ENCODE assay signal across 18 cellular contexts in the genomic region with DNA sequence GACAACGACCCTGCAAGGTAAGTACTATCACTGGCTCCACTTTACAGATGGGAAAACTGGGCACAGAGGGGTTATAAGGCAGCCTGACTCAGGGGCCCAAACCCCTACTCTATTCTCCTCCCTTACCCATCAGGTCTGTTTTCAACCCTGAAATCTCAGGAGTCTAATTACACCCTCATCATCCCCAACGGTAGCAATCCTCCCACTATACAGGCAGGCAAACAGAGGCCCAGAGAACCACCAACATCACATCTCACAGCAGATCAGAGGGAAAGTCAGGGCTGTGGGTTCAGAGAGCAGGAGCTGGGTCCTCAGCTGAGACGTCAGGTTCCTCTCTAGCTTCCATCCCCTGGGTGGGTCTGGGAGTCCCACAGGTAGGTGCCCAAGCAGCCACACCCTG. TPM values are rescaled to one million over a fixed set of nuclear protein-coding genes. Genes with fewer than 3 reads are reported as not detected.
DNase-seq lines count a peak whose midpoint lies in the region; ATAC-seq, FAIRE-seq and TF ChIP-seq lines count a peak whose summit lies in the region.
"Had no signal": no experiment of that assay in that cellular context is flagged by ENCODE, and none has a peak within 500 bp of the region (broad histone marks: within the 10 kb centered on the region; RNA-seq: fewer than 3 reads in every experiment).

No MANE protein-coding gene starts in this region.

- peaks cover 21% of the 10 kb centered on the region for H3K36me3 Mint-ChIP-seq in type B pancreatic cell
- no peaks in the 10 kb centered on the region for H3K36me3 Mint-ChIP-seq in activated T-helper 2 cell treated with anti-CD3 and anti-CD28 coated beads, Interferon-gamma antibody, Interleukin-2, Interleukin-4, amounts not matched to agents 10 μg/mL and 5 μg/mL and 100 μg/mL, durations not matched to agents 14 hours and 24 hours and 36 hours (ENCODE audit: low read depth)
- H3K36me3 Mint-ChIP-seq: CD4-positive, alpha-beta memory T cell had no signal

- H3K27me3 ChIP-seq in HepG2 (ENCODE audit: control insufficient read depth in 1 of 2, insufficient read depth in 2 of 2, low read length in 2 of 2) = no peaks in the 10 kb centered on the region
- no peaks in the 10 kb centered on the region for H3K27me3 ChIP-seq in right lobe of liver
- no peaks in the 10 kb centered on the region for H3K27me3 ChIP-seq in RWPE2 (ENCODE audit: insufficient read depth, poor library complexity, severe bottlenecking)
- H3K27me3 ChIP-seq: BLaER1, SJCRH30 had no signal

- H3K27ac ChIP-seq in HepG2 (ENCODE audit: extremely low read length, insufficient read depth, low read length) = no peak overlapping the region
- no peak overlapping the region for H3K27ac ChIP-seq in right lobe of liver
- peak overlapping the region; percentile 94 for H3K27ac ChIP-seq in RWPE2 (ENCODE audit: poor library complexity, severe bottlenecking)
- H3K27ac ChIP-seq in epithelial cell of prostate = peak overlapping the region; percentile 100
- H3K27ac ChIP-seq: BLaER1, PC-9, SJCRH30 had no signal

- H3K79me2 ChIP-seq in HepG2 (ENCODE audit: insufficient read depth, low read length) = no peaks in the 10 kb centered on the region

- ATAC-seq in HepG2 (no peak), right lobe of liver (no peak), RWPE2 (ENCODE audit: low read depth) (no peak), GM18505 (IDR thresholded peaks at IDR 0.05; ENCODE audit: unreplicated experiment) (no peak)

- TF ChIP-seq POLR2A in HepG2 (IDR thresholded peaks at IDR 0.05; ENCODE audit: insufficient read depth in 1 of 2, low read depth in 2 of 2, low read length in 2 of 2) = no peak
- no peak for TF ChIP-seq POLR2A in right lobe of liver (IDR thresholded peaks at IDR 0.05)
- no peak for TF ChIP-seq POLR2A in GM18505 (IDR thresholded peaks at IDR 0.05; ENCODE audit: borderline replicate concordance, extremely low read depth, insufficient read depth, insufficient read length)

- H3K4me2 ChIP-seq in HepG2 (ENCODE audit: low read depth, low read length) = no peak overlapping the region
- H3K4me2 ChIP-seq: BLaER1, PC-9 had no signal

- H3K9me3 Mint-ChIP-seq in type B pancreatic cell = no peaks in the 10 kb centered on the region
- H3K9me3 Mint-ChIP-seq in activated T-helper 2 cell treated with anti-CD3 and anti-CD28 coated beads, Interferon-gamma antibody, Interleukin-2, Interleukin-4, amounts not matched to agents 10 μg/mL and 5 μg/mL and 100 μg/mL, durations not matched to agents 14 hours and 24 hours and 36 hours = no peaks in the 10 kb centered on the region
- H3K9me3 Mint-ChIP-seq: CD4-positive, alpha-beta memory T cell; H9 had no signal

- CTCF ChIA-PET in HepG2 (lab: Yijun Ruan, JAX; ENCODE audit: low intra/inter-chr PET ratio, low total read pairs) = no interaction called here

- intact Hi-C loops in HepG2 (cut with micrococcal nuclease; ENCODE audit: unreplicated experiment) (no loop called here), right lobe of liver (cut with DNase I) (no loop called here)
- intact Hi-C loops in activated T-helper 2 cell treated with anti-CD3 and anti-CD28 coated beads, Interferon-gamma antibody, Interleukin-2, Interleukin-4, amounts not matched to agents 10 μg/mL and 5 μg/mL and 100 μg/mL, durations not matched to agents 14 hours and 24 hours and 36 hours (cut with micrococcal nuclease) = no loop called here

- no peak for TF ChIP-seq CTCF in HepG2 (CRISPR knock-in tag; IDR thresholded peaks at IDR 0.05)
- TF ChIP-seq CTCF in right lobe of liver (IDR thresholded peaks at IDR 0.05) = no peak
- no peak for TF ChIP-seq CTCF in RWPE2 (IDR thresholded peaks at IDR 0.05; ENCODE audit: poor library complexity, severe bottlenecking)
- TF ChIP-seq CTCF in type B pancreatic cell (conservative IDR thresholded peaks at IDR 0.05) = no peak

- H3K4me1 ChIP-seq in HepG2 (ENCODE audit: insufficient read depth, low read length) = peaks cover 35% of the 10 kb centered on the region
- peaks cover 0 to 35% (median 10%) of the 10 kb centered on the region in 4 donors for H3K4me1 ChIP-seq in right lobe of liver
- H3K4me1 ChIP-seq in RWPE2 (ENCODE audit: insufficient read depth, poor library complexity, severe bottlenecking) = peaks cover 32% of the 10 kb centered on the region

- H3K9me3 ChIP-seq in HepG2 (ENCODE audit: low read length) = no peaks in the 10 kb centered on the region
- no peaks in the 10 kb centered on the region for H3K9me3 ChIP-seq in right lobe of liver
- no peaks in the 10 kb centered on the region for H3K9me3 ChIP-seq in RWPE2 (ENCODE audit: severe bottlenecking)
- H3K9me3 ChIP-seq: BLaER1, SJCRH30 had no signal

- POLR2A ChIA-PET in HepG2 (lab: Yijun Ruan, JAX) = interaction anchor here (0.5 to 1.2 kb wide), 2 partner anchors 9 to 16 kb away, joined by 3 to 6 read pairs; a partner anchor contains a TSS

- no peak overlapping the region for H3K4me3 ChIP-seq in HepG2 (replicated peaks in 1 of 3; ENCODE audit: insufficient read depth in 1 of 3, low read depth in 2 of 3, low read length in 3 of 3)
- no peak overlapping the region for H3K4me3 ChIP-seq in right lobe of liver
- no peak overlapping the region for H3K4me3 ChIP-seq in RWPE2 (ENCODE audit: severe bottlenecking)
- H3K4me3 ChIP-seq: BLaER1, PC-9, SJCRH30 had no signal

- H3K27me3 Mint-ChIP-seq in type B pancreatic cell = no peaks in the 10 kb centered on the region
- H3K27me3 Mint-ChIP-seq in activated T-helper 2 cell treated with anti-CD3 and anti-CD28 coated beads, Interferon-gamma antibody, Interleukin-2, Interleukin-4, amounts not matched to agents 10 μg/mL and 5 μg/mL and 100 μg/mL, durations not matched to agents 14 hours and 24 hours and 36 hours (ENCODE audit: low read depth) = no peaks in the 10 kb centered on the region

- no peak overlapping the region for H3K9ac ChIP-seq in HepG2 (ENCODE audit: insufficient read depth, low read depth, low read length)
- H3K9ac ChIP-seq: BLaER1 had no signal

- H3K4me3 Mint-ChIP-seq in type B pancreatic cell = no peak overlapping the region
- H3K4me3 Mint-ChIP-seq in activated T-helper 2 cell treated with anti-CD3 and anti-CD28 coated beads, Interferon-gamma antibody, Interleukin-2, Interleukin-4, amounts not matched to agents 10 μg/mL and 5 μg/mL and 100 μg/mL, durations not matched to agents 14 hours and 24 hours and 36 hours (ENCODE audit: low read depth) = no peak overlapping the region
- H3K4me3 Mint-ChIP-seq: CD4-positive, alpha-beta memory T cell; H9 had no signal

- no peak for DNase-seq in HepG2 (ENCODE audit: low spot score)
- no peak for DNase-seq in right lobe of liver
- no peak for DNase-seq in RWPE2 (ENCODE audit: low spot score)
- DNase-seq in epithelial cell of prostate (ENCODE audit: low read depth, low spot score) = no peak
- DNase-seq in type B pancreatic cell (ENCODE audit: extremely low spot score, unreplicated experiment) = no peak
- DNase-seq in cerebellar cortex (ENCODE audit: low spot score) = no peak
- DNase-seq in activated T-helper 2 cell treated with anti-CD3 and anti-CD28 coated beads, Interferon-gamma antibody, Interleukin-2, Interleukin-4, amounts not matched to agents 10 μg/mL and 5 μg/mL and 100 μg/mL, durations not matched to agents 14 hours and 24 hours and 36 hours (ENCODE audit: low spot score) = no peak
- DNase-seq: CD4-positive, alpha-beta memory T cell; H9; KG1; NCI-H1417 treated with DMSO at 0.1 percent for 48 hours; NCI-H187 treated with DMSO at 0.1 percent for 48 hours; NCI-H226; PC-9; SJCRH30 had no signal

- H4K20me1 ChIP-seq in HepG2 (ENCODE audit: insufficient read depth, low read length) = no peaks in the 10 kb centered on the region

- no peak for TF ChIP-seq RAD21 in HepG2 (CRISPR knock-in tag; IDR thresholded peaks at IDR 0.05)

- no peak for FAIRE-seq in HepG2 (lab: Jason Lieb, UNC)
- FAIRE-seq: A204.1 had no signal

- no peak overlapping the region for H2AFZ ChIP-seq in HepG2 (ENCODE audit: low read length)
- H2AFZ ChIP-seq: PC-9 had no signal

- no peak for TF ChIP-seq EP300 in HepG2 (IDR thresholded peaks at IDR 0.05; ENCODE audit: low read depth in 2 of 2, low read length in 2 of 2)
- no peak for TF ChIP-seq EP300 in HepG2 (CRISPR knock-in tag; IDR thresholded peaks at IDR 0.05; ENCODE audit: borderline replicate concordance)

- no TSS peak for BruUV-seq in HepG2 (replicated peaks; lab: Mats Ljungman, UMichigan)

- in situ Hi-C loops in HepG2 (cut with HindIII; ENCODE audit: extremely low pct_ligation_motif_present, low pct_unique_long_range_greater_than_20kb) = no loop called here

- H3K27ac Mint-ChIP-seq in type B pancreatic cell = peak overlapping the region; percentile 11
- H3K27ac Mint-ChIP-seq in activated T-helper 2 cell treated with anti-CD3 and anti-CD28 coated beads, Interferon-gamma antibody, Interleukin-2, Interleukin-4, amounts not matched to agents 10 μg/mL and 5 μg/mL and 100 μg/mL, durations not matched to agents 14 hours and 24 hours and 36 hours = no peak overlapping the region
- H3K27ac Mint-ChIP-seq: H9 had no signal

- H3K36me3 ChIP-seq in HepG2 (replicated peaks in 1 of 2; ENCODE audit: control insufficient read depth in 1 of 2, insufficient read depth in 2 of 2, low read length in 2 of 2) = peaks cover 18 to 52% of the 10 kb centered on the region in 2 experiments
- peaks cover 0 to 64% (median 30%) of the 10 kb centered on the region in 4 donors for H3K36me3 ChIP-seq in right lobe of liver
- peaks cover 90% of the 10 kb centered on the region for H3K36me3 ChIP-seq in RWPE2 (ENCODE audit: low read depth)
- H3K36me3 ChIP-seq: SJCRH30 had no signal

- 77% methylated on average over 3 of the region's 3 CpGs for WGBS in HepG2 (ENCODE audit: low lambda C conversion rate)
- WGBS in right lobe of liver (ENCODE audit: insufficient coverage, low coverage, low lambda C conversion rate, missing lambda C conversion rate) = 88% methylated on average over 2 of the region's 3 CpGs

- H3K4me1 Mint-ChIP-seq in type B pancreatic cell (ENCODE audit: unreplicated experiment) = peaks cover 12% of the 10 kb centered on the region
- H3K4me1 Mint-ChIP-seq in activated T-helper 2 cell treated with anti-CD3 and anti-CD28 coated beads, Interferon-gamma antibody, Interleukin-2, Interleukin-4, amounts not matched to agents 10 μg/mL and 5 μg/mL and 100 μg/mL, durations not matched to agents 14 hours and 24 hours and 36 hours (ENCODE audit: low read depth) = no peaks in the 10 kb centered on the region

RNA-seq across cellular contexts. Expression of a gene that starts 16.5 kb away (rescaled TPM):
- total RNA-seq in HepG2 (2016; rRNA removed; fragmentation: Illumina TruSeq; extraction: Trizol) (20.6 and 20.9 TPM in 2 replicates), right lobe of liver (10 to 100 TPM; 54.3 to 74.8 (median 65.7) TPM), type B pancreatic cell (ENCODE audit: low replicate concordance) (169 and 505 TPM in 2 replicates)
- total RNA-seq in HepG2 (2016; cell fraction: cytosol; rRNA removed; fragmentation: Illumina TruSeq; extraction: Trizol; ENCODE audit: low read depth) = 6.9 and 7.8 TPM in 2 replicates
- 16.7 and 22.4 TPM in 2 replicates for total RNA-seq in HepG2 (2016; cell fraction: insoluble cytoplasmic fraction; rRNA removed; fragmentation: Illumina TruSeq; extraction: Trizol)
- 11.7 and 12.0 TPM in 2 replicates for total RNA-seq in HepG2 (2016; cell fraction: membrane; rRNA removed; fragmentation: Illumina TruSeq; extraction: Trizol)
- total RNA-seq in HepG2 (2016; cell fraction: nucleus; rRNA removed; fragmentation: Illumina TruSeq; extraction: Trizol) = 15.0 and 20.7 TPM in 2 replicates
- polyA plus RNA-seq in HepG2 (2011; rRNA removed) = 12.1 and 21.4 TPM in 2 replicates
- 8.9 and 10.9 TPM in 2 replicates for polyA plus RNA-seq in HepG2 (2011; cell fraction: cytosol; rRNA removed)
- 23.8 and 30.1 TPM in 2 replicates for polyA plus RNA-seq in HepG2 (2011; cell fraction: nucleus; rRNA removed)
- 36.1 and 37.0 TPM in 2 replicates for polyA plus RNA-seq in HepG2 (2012)
- polyA plus RNA-seq in HepG2 (2016; cell fraction: cytosol; fragmentation: Illumina TruSeq; extraction: Trizol; ENCODE audit: low read depth) = 3.5 and 4.6 TPM in 2 replicates
- polyA plus RNA-seq in HepG2 (2016; cell fraction: insoluble cytoplasmic fraction; fragmentation: Illumina TruSeq; extraction: Trizol; ENCODE audit: low read depth) = 22.1 and 35.3 TPM in 2 replicates
- polyA plus RNA-seq in HepG2 (2016; cell fraction: membrane; fragmentation: Illumina TruSeq; extraction: Trizol; ENCODE audit: low read depth) = 9.5 and 10.0 TPM in 2 replicates
- 24.1 and 25.5 TPM in 2 replicates for polyA plus RNA-seq in HepG2 (2016; cell fraction: nucleus; fragmentation: Illumina TruSeq; extraction: Trizol; ENCODE audit: insufficient read depth, low read depth)
- polyA minus RNA-seq in HepG2 (2011; rRNA and poly(A)+ RNA removed; ENCODE audit: low replicate concordance) = 43.6 and 59.1 TPM in 2 replicates
- polyA minus RNA-seq in HepG2 (2011; cell fraction: cytosol; rRNA and poly(A)+ RNA removed) = 25.9 and 32.6 TPM in 2 replicates
- polyA minus RNA-seq in HepG2 (2011; cell fraction: nucleus; rRNA and poly(A)+ RNA removed) = 13.5 and 13.8 TPM in 2 replicates
- total RNA-seq in activated T-helper 2 cell treated with anti-CD3 and anti-CD28 coated beads, Interferon-gamma antibody, Interleukin-2, Interleukin-4, amounts not matched to agents 10 μg/mL and 5 μg/mL and 100 μg/mL, durations not matched to agents 14 hours and 24 hours and 36 hours = 0.78 and 1.3 TPM in 2 replicates

RNA-seq across cellular contexts. Expression of a gene that starts 35.5 kb away (rescaled TPM):
- total RNA-seq in HepG2 (2016; rRNA removed; fragmentation: Illumina TruSeq; extraction: Trizol) (0.07 and 0.08 TPM in 2 replicates), right lobe of liver (under 1 TPM in 3 of 6 experiments, not detected in 3; 0.07 to 0.10 (median 0.07) TPM), type B pancreatic cell (ENCODE audit: low replicate concordance) (4.3 and 11.6 TPM in 2 replicates)
- not detected in 2 replicates for total RNA-seq in HepG2 (2016; cell fraction: cytosol; rRNA removed; fragmentation: Illumina TruSeq; extraction: Trizol; ENCODE audit: low read depth)
- total RNA-seq in HepG2 (2016; cell fraction: insoluble cytoplasmic fraction; rRNA removed; fragmentation: Illumina TruSeq; extraction: Trizol) = 0.07 and 0.11 TPM in 2 replicates
- total RNA-seq in HepG2 (2016; cell fraction: membrane; rRNA removed; fragmentation: Illumina TruSeq; extraction: Trizol) = 0.03 TPM in 1 of 2 replicates, not detected in the other
- 0.12 TPM in 1 of 2 replicates, not detected in the other for total RNA-seq in HepG2 (2016; cell fraction: nucleus; rRNA removed; fragmentation: Illumina TruSeq; extraction: Trizol)
- polyA plus RNA-seq in HepG2 (2011; rRNA removed) = 0.07 and 0.30 TPM in 2 replicates
- 0.07 and 0.08 TPM in 2 replicates for polyA plus RNA-seq in HepG2 (2011; cell fraction: cytosol; rRNA removed)
- 1.1 TPM in 2 replicates for polyA plus RNA-seq in HepG2 (2011; cell fraction: nucleus; rRNA removed)
- polyA plus RNA-seq in HepG2 (2012) = 0.13 and 0.19 TPM in 2 replicates
- not detected in 2 replicates for polyA plus RNA-seq in HepG2 (2016; cell fraction: cytosol; fragmentation: Illumina TruSeq; extraction: Trizol; ENCODE audit: low read depth)
- polyA plus RNA-seq in HepG2 (2016; cell fraction: insoluble cytoplasmic fraction; fragmentation: Illumina TruSeq; extraction: Trizol; ENCODE audit: low read depth) = 0.11 TPM in 1 of 2 replicates, not detected in the other
- polyA plus RNA-seq in HepG2 (2016; cell fraction: membrane; fragmentation: Illumina TruSeq; extraction: Trizol; ENCODE audit: low read depth) = not detected in 2 replicates
- polyA plus RNA-seq in HepG2 (2016; cell fraction: nucleus; fragmentation: Illumina TruSeq; extraction: Trizol; ENCODE audit: insufficient read depth, low read depth) = 0.11 and 0.15 TPM in 2 replicates
- polyA minus RNA-seq in HepG2 (2011; rRNA and poly(A)+ RNA removed; ENCODE audit: low replicate concordance) = 0.07 TPM in 1 of 2 replicates, not detected in the other
- polyA minus RNA-seq in HepG2 (2011; cell fraction: cytosol; rRNA and poly(A)+ RNA removed) = not detected in 2 replicates
- 0.12 and 0.26 TPM in 2 replicates for polyA minus RNA-seq in HepG2 (2011; cell fraction: nucleus; rRNA and poly(A)+ RNA removed)
- total RNA-seq in activated T-helper 2 cell treated with anti-CD3 and anti-CD28 coated beads, Interferon-gamma antibody, Interleukin-2, Interleukin-4, amounts not matched to agents 10 μg/mL and 5 μg/mL and 100 μg/mL, durations not matched to agents 14 hours and 24 hours and 36 hours = 0.11 and 0.23 TPM in 2 replicates
- polyA plus RNA-seq: CD4-positive, alpha-beta memory T cell had no signal

RNA-seq across cellular contexts. Expression of a gene that starts 41.8 kb away (rescaled TPM):
- total RNA-seq in HepG2 (2016; rRNA removed; fragmentation: Illumina TruSeq; extraction: Trizol) (13.5 and 37.1 TPM in 2 replicates), right lobe of liver (1 to 10 TPM; 1.8 to 3.8 (median 2.8) TPM), type B pancreatic cell (ENCODE audit: low replicate concordance) (24.7 and 50.5 TPM in 2 replicates)
- 12.6 and 14.5 TPM in 2 replicates for total RNA-seq in HepG2 (2016; cell fraction: cytosol; rRNA removed; fragmentation: Illumina TruSeq; extraction: Trizol; ENCODE audit: low read depth)
- total RNA-seq in HepG2 (2016; cell fraction: insoluble cytoplasmic fraction; rRNA removed; fragmentation: Illumina TruSeq; extraction: Trizol) = 12.2 and 37.7 TPM in 2 replicates
- total RNA-seq in HepG2 (2016; cell fraction: membrane; rRNA removed; fragmentation: Illumina TruSeq; extraction: Trizol) = 17.3 and 17.5 TPM in 2 replicates
- 28.1 and 32.5 TPM in 2 replicates for total RNA-seq in HepG2 (2016; cell fraction: nucleus; rRNA removed; fragmentation: Illumina TruSeq; extraction: Trizol)
- polyA plus RNA-seq in HepG2 (2011; rRNA removed) = 50.6 and 54.9 TPM in 2 replicates
- 37.2 and 55.7 TPM in 2 replicates for polyA plus RNA-seq in HepG2 (2011; cell fraction: cytosol; rRNA removed)
- polyA plus RNA-seq in HepG2 (2011; cell fraction: nucleus; rRNA removed) = 33.0 and 36.4 TPM in 2 replicates
- 22.4 and 34.3 TPM in 2 replicates for polyA plus RNA-seq in HepG2 (2012)
- 4.6 and 5.5 TPM in 2 replicates for polyA plus RNA-seq in HepG2 (2016; cell fraction: cytosol; fragmentation: Illumina TruSeq; extraction: Trizol; ENCODE audit: low read depth)
- polyA plus RNA-seq in HepG2 (2016; cell fraction: insoluble cytoplasmic fraction; fragmentation: Illumina TruSeq; extraction: Trizol; ENCODE audit: low read depth) = 14.8 and 17.0 TPM in 2 replicates
- polyA plus RNA-seq in HepG2 (2016; cell fraction: membrane; fragmentation: Illumina TruSeq; extraction: Trizol; ENCODE audit: low read depth) = 9.6 and 11.3 TPM in 2 replicates
- 63.5 and 69.5 TPM in 2 replicates for polyA plus RNA-seq in HepG2 (2016; cell fraction: nucleus; fragmentation: Illumina TruSeq; extraction: Trizol; ENCODE audit: insufficient read depth, low read depth)
- polyA minus RNA-seq in HepG2 (2011; rRNA and poly(A)+ RNA removed; ENCODE audit: low replicate concordance) = 44.3 and 65.0 TPM in 2 replicates
- polyA minus RNA-seq in HepG2 (2011; cell fraction: cytosol; rRNA and poly(A)+ RNA removed) = 22.5 and 26.8 TPM in 2 replicates
- 21.6 and 23.9 TPM in 2 replicates for polyA minus RNA-seq in HepG2 (2011; cell fraction: nucleus; rRNA and poly(A)+ RNA removed)
- 7.8 and 8.6 TPM in 2 replicates for total RNA-seq in activated T-helper 2 cell treated with anti-CD3 and anti-CD28 coated beads, Interferon-gamma antibody, Interleukin-2, Interleukin-4, amounts not matched to agents 10 μg/mL and 5 μg/mL and 100 μg/mL, durations not matched to agents 14 hours and 24 hours and 36 hours

RNA-seq across cellular contexts. Expression of a gene that starts 42.8 kb away (rescaled TPM):
- total RNA-seq in HepG2 (2016; rRNA removed; fragmentation: Illumina TruSeq; extraction: Trizol) (46.5 and 149 TPM in 2 replicates), right lobe of liver (1 to 10 TPM; 2.4 to 5.1 (median 4.0) TPM), type B pancreatic cell (ENCODE audit: low replicate concordance) (54.3 and 249 TPM in 2 replicates)
- total RNA-seq in HepG2 (2016; cell fraction: cytosol; rRNA removed; fragmentation: Illumina TruSeq; extraction: Trizol; ENCODE audit: low read depth) = 31.7 and 32.8 TPM in 2 replicates
- 37.6 and 157 TPM in 2 replicates for total RNA-seq in HepG2 (2016; cell fraction: insoluble cytoplasmic fraction; rRNA removed; fragmentation: Illumina TruSeq; extraction: Trizol)
- total RNA-seq in HepG2 (2016; cell fraction: membrane; rRNA removed; fragmentation: Illumina TruSeq; extraction: Trizol) = 42.3 and 48.1 TPM in 2 replicates
- total RNA-seq in HepG2 (2016; cell fraction: nucleus; rRNA removed; fragmentation: Illumina TruSeq; extraction: Trizol) = 148 and 181 TPM in 2 replicates
- polyA plus RNA-seq in HepG2 (2011; rRNA removed) = 543 and 573 TPM in 2 replicates
- polyA plus RNA-seq in HepG2 (2011; cell fraction: cytosol; rRNA removed) = 288 and 579 TPM in 2 replicates
- 3,059 and 4,867 TPM in 2 replicates for polyA plus RNA-seq in HepG2 (2011; cell fraction: nucleus; rRNA removed)
- 224 and 292 TPM in 2 replicates for polyA plus RNA-seq in HepG2 (2012)
- polyA plus RNA-seq in HepG2 (2016; cell fraction: cytosol; fragmentation: Illumina TruSeq; extraction: Trizol; ENCODE audit: low read depth) = 18.4 and 19.7 TPM in 2 replicates
- polyA plus RNA-seq in HepG2 (2016; cell fraction: insoluble cytoplasmic fraction; fragmentation: Illumina TruSeq; extraction: Trizol; ENCODE audit: low read depth) = 46.0 and 56.5 TPM in 2 replicates
- polyA plus RNA-seq in HepG2 (2016; cell fraction: membrane; fragmentation: Illumina TruSeq; extraction: Trizol; ENCODE audit: low read depth) = 32.1 and 36.5 TPM in 2 replicates
- 597 and 623 TPM in 2 replicates for polyA plus RNA-seq in HepG2 (2016; cell fraction: nucleus; fragmentation: Illumina TruSeq; extraction: Trizol; ENCODE audit: insufficient read depth, low read depth)
- polyA minus RNA-seq in HepG2 (2011; rRNA and poly(A)+ RNA removed; ENCODE audit: low replicate concordance) = 133 and 613 TPM in 2 replicates
- 159 and 170 TPM in 2 replicates for polyA minus RNA-seq in HepG2 (2011; cell fraction: cytosol; rRNA and poly(A)+ RNA removed)
- polyA minus RNA-seq in HepG2 (2011; cell fraction: nucleus; rRNA and poly(A)+ RNA removed) = 231 and 275 TPM in 2 replicates
- 1.3 and 1.4 TPM in 2 replicates for total RNA-seq in activated T-helper 2 cell treated with anti-CD3 and anti-CD28 coated beads, Interferon-gamma antibody, Interleukin-2, Interleukin-4, amounts not matched to agents 10 μg/mL and 5 μg/mL and 100 μg/mL, durations not matched to agents 14 hours and 24 hours and 36 hours
- total RNA-seq: CD4-positive, alpha-beta memory T cell had no signal
- polyA plus RNA-seq: CD4-positive, alpha-beta memory T cell had no signal

RNA-seq across cellular contexts. Expression of a gene that starts 57.9 kb away (rescaled TPM):
- 0.42 TPM in 1 of 2 replicates, not detected in the other for total RNA-seq in HepG2 (2016; rRNA removed; fragmentation: Illumina TruSeq; extraction: Trizol)
- total RNA-seq in HepG2 (2016; cell fraction: cytosol; rRNA removed; fragmentation: Illumina TruSeq; extraction: Trizol; ENCODE audit: low read depth) = not detected in 2 replicates
- 0.52 TPM in 1 of 2 replicates, not detected in the other for total RNA-seq in HepG2 (2016; cell fraction: insoluble cytoplasmic fraction; rRNA removed; fragmentation: Illumina TruSeq; extraction: Trizol)
- not detected in 2 replicates for total RNA-seq in HepG2 (2016; cell fraction: membrane; rRNA removed; fragmentation: Illumina TruSeq; extraction: Trizol)
- total RNA-seq in HepG2 (2016; cell fraction: nucleus; rRNA removed; fragmentation: Illumina TruSeq; extraction: Trizol) = 1.4 TPM in 1 of 2 replicates, not detected in the other
- polyA plus RNA-seq in HepG2 (2011; rRNA removed) = 0.32 and 0.65 TPM in 2 replicates
- 0.32 and 0.93 TPM in 2 replicates for polyA plus RNA-seq in HepG2 (2011; cell fraction: cytosol; rRNA removed)
- polyA plus RNA-seq in HepG2 (2011; cell fraction: nucleus; rRNA removed) = not detected in 2 replicates
- 0.56 and 4.9 TPM in 2 replicates for polyA plus RNA-seq in HepG2 (2012)
- not detected in 2 replicates for polyA plus RNA-seq in HepG2 (2016; cell fraction: cytosol; fragmentation: Illumina TruSeq; extraction: Trizol; ENCODE audit: low read depth)
- polyA plus RNA-seq in HepG2 (2016; cell fraction: insoluble cytoplasmic fraction; fragmentation: Illumina TruSeq; extraction: Trizol; ENCODE audit: low read depth) = 1.1 TPM in 1 of 2 replicates, not detected in the other
- polyA plus RNA-seq in HepG2 (2016; cell fraction: membrane; fragmentation: Illumina TruSeq; extraction: Trizol; ENCODE audit: low read depth) = not detected in 2 replicates
- 1.4 TPM in 1 of 2 replicates, not detected in the other for polyA plus RNA-seq in HepG2 (2016; cell fraction: nucleus; fragmentation: Illumina TruSeq; extraction: Trizol; ENCODE audit: insufficient read depth, low read depth)
- 0.58 TPM in 1 of 2 replicates, not detected in the other for polyA minus RNA-seq in HepG2 (2011; rRNA and poly(A)+ RNA removed; ENCODE audit: low replicate concordance)
- not detected in 2 replicates for polyA minus RNA-seq in HepG2 (2011; cell fraction: cytosol; rRNA and poly(A)+ RNA removed)
- not detected in 2 replicates for polyA minus RNA-seq in HepG2 (2011; cell fraction: nucleus; rRNA and poly(A)+ RNA removed)
- total RNA-seq in right lobe of liver = not detected
- total RNA-seq in type B pancreatic cell (ENCODE audit: low replicate concordance) = 119 and 193 TPM in 2 replicates
- total RNA-seq in activated T-helper 2 cell treated with anti-CD3 and anti-CD28 coated beads, Interferon-gamma antibody, Interleukin-2, Interleukin-4, amounts not matched to agents 10 μg/mL and 5 μg/mL and 100 μg/mL, durations not matched to agents 14 hours and 24 hours and 36 hours = not detected in 2 replicates
- total RNA-seq: CD4-positive, alpha-beta memory T cell; H9; SJCRH30 had no signal
- polyA plus RNA-seq: CD4-positive, alpha-beta memory T cell had no signal

Comparison
In these comparisons a context has a peak if more than half of its experiments do, and no peak if none do; other contexts are left out.
1. H3K27ac ChIP-seq: peak in RWPE2 (single experiment) and epithelial cell of prostate (single experiment); none in HepG2 (single experiment) and right lobe of liver (0 of 3).